ENCODE assay signal across 1 cellular context in genomic region chr4:103786014-103786413, GRCh38.
TF ChIP-seq lines count a peak whose summit lies in the region.

No MANE protein-coding gene starts in this region.

TF ChIP-seq in GM12878, 131 proteins besides CTCF, POLR2A, EP300 and RAD21 (continued from another document):
- TF ChIP-seq YY1 (IDR thresholded peaks at IDR 0.05; ENCODE audit: low read depth, low read length) (0 out of 2 replicates have a peak, but pooled peaks have one; percentile 15), PRDM15 (CRISPR knock-in tag; IDR thresholded peaks at IDR 0.05) (no peak), BHLHE40 (IDR thresholded peaks at IDR 0.05; ENCODE audit: borderline replicate concordance in 1 of 2, low read depth in 2 of 2, low read length in 1 of 2) (no peak), ESRRA (IDR thresholded peaks at IDR 0.05; ENCODE audit: low read length) (peak; percentile 84; the same call in 1 of the 2 replicates), GABPA (IDR thresholded peaks at IDR 0.05; ENCODE audit: low read depth) (no peak)
